3 cellular contexts compared by ENCODE assay signal in genomic region chr12:28606967-28607557, GRCh38.
"Had no signal": no experiment of that assay in that cellular context is flagged by ENCODE, and none has a peak within 500 bp of the region (broad histone marks: within the 10 kb centered on the region; RNA-seq: fewer than 3 reads in every experiment).

No MANE protein-coding gene starts in this region.

- DNase-seq: GDM1, GF-D8 had no signal

- H3K4me3 ChIP-seq: GM12878 had no signal

- ATAC-seq: GM12878 had no signal
